In genomic region chr19:50679177-50680125, GRCh38 we compare ENCODE assay signal across 1 cellular context.
TF ChIP-seq lines count a peak whose summit lies in the region.

No MANE protein-coding gene starts in this region.

TF ChIP-seq in HEK293, 187 proteins besides CTCF, POLR2A, EP300 and RAD21 (continued from another document and continues in another):
- no peak for TF ChIP-seq ZNF18 (tag by site-specific recombination; IDR thresholded peaks at IDR 0.05)
- TF ChIP-seq ZBTB10 (tag by site-specific recombination; IDR thresholded peaks at IDR 0.05) = peak; percentile 36
- no peak for TF ChIP-seq SCRT1 (tag by site-specific recombination; IDR thresholded peaks at IDR 0.05; ENCODE audit: borderline replicate concordance)
- peak; percentile 92 for TF ChIP-seq ZBTB7A (tag by site-specific recombination; IDR thresholded peaks at IDR 0.05; ENCODE audit: low read depth)
- no peak for TF ChIP-seq ZFHX2 (tag by site-specific recombination; conservative IDR thresholded peaks at IDR 0.05)
- peak; percentile 99 for TF ChIP-seq ATF2 (tag by site-specific recombination; IDR thresholded peaks at IDR 0.05; ENCODE audit: low read depth)
- TF ChIP-seq ZNF214 (tag by site-specific recombination; IDR thresholded peaks at IDR 0.05; ENCODE audit: borderline replicate concordance) = no peak
- no peak for TF ChIP-seq HOXA7 (CRISPR knock-in tag; IDR thresholded peaks at IDR 0.05; ENCODE audit: borderline replicate concordance)
- no peak for TF ChIP-seq SCRT2 (tag by site-specific recombination; IDR thresholded peaks at IDR 0.05)
- TF ChIP-seq OVOL3 (tag by site-specific recombination; IDR thresholded peaks at IDR 0.05) = no peak
- no peak for TF ChIP-seq AEBP2 (tag by site-specific recombination; IDR thresholded peaks at IDR 0.05; ENCODE audit: borderline replicate concordance)
- TF ChIP-seq ZBTB49 (tag by site-specific recombination; IDR thresholded peaks at IDR 0.05; ENCODE audit: low read depth) = no peak
- no peak for TF ChIP-seq ZSCAN23 (tag by site-specific recombination; IDR thresholded peaks at IDR 0.05)
- no peak for TF ChIP-seq ZNF354C (tag by site-specific recombination; IDR thresholded peaks at IDR 0.05; ENCODE audit: borderline replicate concordance, low read depth)
- TF ChIP-seq ZNF624 (tag by site-specific recombination; IDR thresholded peaks at IDR 0.05) = no peak
- no peak for TF ChIP-seq ZBTB1 (tag by site-specific recombination; IDR thresholded peaks at IDR 0.05)
- peak; percentile 79; the same call in 1 of the 2 replicates for TF ChIP-seq KLF8 (tag by site-specific recombination; IDR thresholded peaks at IDR 0.05)
- TF ChIP-seq ZBTB44 (tag by site-specific recombination; IDR thresholded peaks at IDR 0.05) = no peak
- TF ChIP-seq ZNF704 (tag by site-specific recombination; IDR thresholded peaks at IDR 0.05) = no peak
- TF ChIP-seq ZNF10 (tag by site-specific recombination; IDR thresholded peaks at IDR 0.05) = no peak
- no peak for TF ChIP-seq TSHZ1 (tag by site-specific recombination; IDR thresholded peaks at IDR 0.05; ENCODE audit: borderline replicate concordance)
- TF ChIP-seq GLI2 (tag by site-specific recombination; IDR thresholded peaks at IDR 0.05; ENCODE audit: borderline replicate concordance, low read depth) = no peak
- peak; percentile 63; the same call in 1 of the 2 replicates for TF ChIP-seq ZNF629 (tag by site-specific recombination; IDR thresholded peaks at IDR 0.05)
- no peak for TF ChIP-seq ZNF555 (tag by site-specific recombination; conservative IDR thresholded peaks at IDR 0.05)
- no peak for TF ChIP-seq KLF7 (tag by site-specific recombination; IDR thresholded peaks at IDR 0.05; ENCODE audit: borderline replicate concordance)
- no peak for TF ChIP-seq ZNF768 (tag by site-specific recombination; IDR thresholded peaks at IDR 0.05)
- peak; percentile 30; the same call in 1 of the 2 replicates for TF ChIP-seq GLIS1 (tag by site-specific recombination; IDR thresholded peaks at IDR 0.05)
- no peak for TF ChIP-seq ZSCAN4 (tag by site-specific recombination; IDR thresholded peaks at IDR 0.05)
- TF ChIP-seq ZNF626 (tag by site-specific recombination; IDR thresholded peaks at IDR 0.05) = no peak
- TF ChIP-seq ZFP3 (tag by site-specific recombination; IDR thresholded peaks at IDR 0.05; ENCODE audit: low read depth) = no peak
- no peak for TF ChIP-seq ZNF585B (tag by site-specific recombination; IDR thresholded peaks at IDR 0.05)
- TF ChIP-seq ZNF19 (tag by site-specific recombination; IDR thresholded peaks at IDR 0.05; ENCODE audit: low read depth) = no peak
- no peak for TF ChIP-seq ZNF391 (tag by site-specific recombination; IDR thresholded peaks at IDR 0.05; ENCODE audit: borderline replicate concordance, low read depth)
- no peak for TF ChIP-seq ZNF621 (tag by site-specific recombination; IDR thresholded peaks at IDR 0.05)
- no peak for TF ChIP-seq ZBTB26 (tag by site-specific recombination; optimal IDR thresholded peaks at IDR 0.05)
- peak; percentile 65; the same call in 1 of the 2 replicates for TF ChIP-seq HIC1 (tag by site-specific recombination; IDR thresholded peaks at IDR 0.05)
- TF ChIP-seq ZNF843 (tag by site-specific recombination; IDR thresholded peaks at IDR 0.05) = no peak; the same call in 1 of the 2 replicates
- TF ChIP-seq GLIS2 (tag by site-specific recombination; IDR thresholded peaks at IDR 0.05) = peak; percentile 44
